In genomic region chr10:76492026-76492425, GRCh38 we compare ENCODE assay signal across 1 cellular context.
TF ChIP-seq lines count a peak whose summit lies in the region.

No MANE protein-coding gene starts in this region.

TF ChIP-seq in SK-N-SH, 30 proteins besides CTCF, POLR2A, EP300 and RAD21:
- TF ChIP-seq SIN3A (IDR thresholded peaks at IDR 0.05; ENCODE audit: borderline replicate concordance, low read depth, low read length) (no peak), FOSL2 (IDR thresholded peaks at IDR 0.05; ENCODE audit: borderline replicate concordance, low read depth) (peak; percentile 33; the same call in 1 of the 2 replicates), TEAD4 (IDR thresholded peaks at IDR 0.05; ENCODE audit: borderline replicate concordance, insufficient read depth) (peak; percentile 39; the same call in 1 of the 2 replicates), RXRA (IDR thresholded peaks at IDR 0.05; ENCODE audit: borderline replicate concordance, low read depth) (peak; percentile 68; the same call in 1 of the 2 replicates), POLR2AphosphoS5 (IDR thresholded peaks at IDR 0.05; ENCODE audit: low read depth, low read length) (no peak), TCF12 (IDR thresholded peaks at IDR 0.05) (peak; percentile 62), JUND (IDR thresholded peaks at IDR 0.05) (peak; percentile 49; the same call in 1 of the 2 replicates), MXI1 (IDR thresholded peaks at IDR 0.05; ENCODE audit: low read depth, low read length) (no peak), CHD2 (IDR thresholded peaks at IDR 0.05; ENCODE audit: low read length, partially characterized antibody) (no peak)
- TF ChIP-seq, protein P1, sequence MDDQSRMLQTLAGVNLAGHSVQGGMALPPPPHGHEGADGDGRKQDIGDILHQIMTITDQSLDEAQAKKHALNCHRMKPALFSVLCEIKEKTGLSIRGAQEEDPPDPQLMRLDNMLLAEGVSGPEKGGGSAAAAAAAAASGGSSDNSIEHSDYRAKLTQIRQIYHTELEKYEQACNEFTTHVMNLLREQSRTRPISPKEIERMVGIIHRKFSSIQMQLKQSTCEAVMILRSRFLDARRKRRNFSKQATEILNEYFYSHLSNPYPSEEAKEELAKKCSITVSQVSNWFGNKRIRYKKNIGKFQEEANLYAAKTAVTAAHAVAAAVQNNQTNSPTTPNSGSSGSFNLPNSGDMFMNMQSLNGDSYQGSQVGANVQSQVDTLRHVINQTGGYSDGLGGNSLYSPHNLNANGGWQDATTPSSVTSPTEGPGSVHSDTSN (IDR thresholded peaks at IDR 0.05) = peak; percentile 46; the same call in 1 of the 2 replicates
TF ChIP-seq in SK-N-SH: peak in this region for 6.
